Comparison of ENCODE assay signal across 8 cellular contexts in genomic region chr1:224502459-224503160, GRCh38.
DNase-seq lines count a peak whose midpoint lies in the region; ATAC-seq and TF ChIP-seq lines count a peak whose summit lies in the region.

No MANE protein-coding gene starts in this region.

- no peak for DNase-seq in BE2C
- DNase-seq in activated T-helper 1 cell treated with anti-CD3 and anti-CD28 coated beads, Interleukin-12 subunit alpha, Interleukin-12 subunit beta, Interleukin-2, Interleukin-4 antibody, amounts not matched to agents 30 ng/mL and 10 ng/mL and 1 ng/mL, durations not matched to agents 14 hours and 24 hours and 36 hours (ENCODE audit: low spot score) = no peak
- DNase-seq in left kidney (ENCODE audit: low read depth, low spot score) = peak; percentile 40
- DNase-seq in vagina (ENCODE audit: extremely low spot score in 2 of 2) = peak in 1 of 2 donors; percentile 87

- H3K27me3 ChIP-seq in BE2C (no peaks in the 10 kb centered on the region), vagina (no peaks in the 10 kb centered on the region)

- ATAC-seq in GM19351 (IDR thresholded peaks at IDR 0.05; ENCODE audit: unreplicated experiment) (no peak), GM19397 (IDR thresholded peaks at IDR 0.05; ENCODE audit: unreplicated experiment) (no peak), HG02571 (IDR thresholded peaks at IDR 0.05; ENCODE audit: unreplicated experiment) (no peak)

- no peak for TF ChIP-seq POLR2A in vagina (IDR thresholded peaks at IDR 0.05)

- H3K4me3 ChIP-seq in BE2C (ENCODE audit: low read depth, low read length) = peak overlapping the region; percentile 14; the same call in 1 of the 2 replicates
- no peak overlapping the region for H3K4me3 ChIP-seq in vagina

- intact Hi-C loops in activated T-helper 1 cell treated with anti-CD3 and anti-CD28 coated beads, Interleukin-12 subunit alpha, Interleukin-12 subunit beta, Interleukin-2, Interleukin-4 antibody, amounts not matched to agents 30 ng/mL and 10 ng/mL and 1 ng/mL, durations not matched to agents 14 hours and 24 hours and 36 hours (cut with micrococcal nuclease) = loop anchor here (5.0 kb wide), 1 partner anchor 1375 kb away; no protein-coding TSS in a partner anchor
- intact Hi-C loops in vagina (cut with DNase I) = no loop called here

- no peaks in the 10 kb centered on the region for H3K36me3 ChIP-seq in BE2C
- no peaks in the 10 kb centered on the region for H3K36me3 ChIP-seq in KOPT-K1 (ENCODE audit: insufficient read depth, low read length)
- H3K36me3 ChIP-seq in vagina = no peaks in the 10 kb centered on the region

- no peak overlapping the region for H3K4me3 Mint-ChIP-seq in activated T-helper 1 cell treated with anti-CD3 and anti-CD28 coated beads, Interleukin-12 subunit alpha, Interleukin-12 subunit beta, Interleukin-2, Interleukin-4 antibody, amounts not matched to agents 30 ng/mL and 10 ng/mL and 1 ng/mL, durations not matched to agents 14 hours and 24 hours and 36 hours

- H3K9me3 ChIP-seq in BE2C (no peaks in the 10 kb centered on the region), KOPT-K1 (ENCODE audit: insufficient read depth, low read length, poor library complexity, severe bottlenecking) (no peaks in the 10 kb centered on the region), vagina (no peaks in the 10 kb centered on the region)

- H3K27ac Mint-ChIP-seq in activated T-helper 1 cell treated with anti-CD3 and anti-CD28 coated beads, Interleukin-12 subunit alpha, Interleukin-12 subunit beta, Interleukin-2, Interleukin-4 antibody, amounts not matched to agents 30 ng/mL and 10 ng/mL and 1 ng/mL, durations not matched to agents 14 hours and 24 hours and 36 hours = peak overlapping the region; percentile 2

- H3K4me1 ChIP-seq in BE2C = peaks cover 12% of the 10 kb centered on the region
- peaks cover 87% of the 10 kb centered on the region for H3K4me1 ChIP-seq in vagina

- H3K9me3 Mint-ChIP-seq in activated T-helper 1 cell treated with anti-CD3 and anti-CD28 coated beads, Interleukin-12 subunit alpha, Interleukin-12 subunit beta, Interleukin-2, Interleukin-4 antibody, amounts not matched to agents 30 ng/mL and 10 ng/mL and 1 ng/mL, durations not matched to agents 14 hours and 24 hours and 36 hours = peaks cover 4% of the 10 kb centered on the region

- peak overlapping the region; percentile 62 for H3K27ac ChIP-seq in KOPT-K1 (ENCODE audit: low read depth, low read length, poor library complexity, severe bottlenecking)
- H3K27ac ChIP-seq in vagina = peak overlapping the region; percentile 82

- peaks cover 55% of the 10 kb centered on the region for H3K4me1 Mint-ChIP-seq in activated T-helper 1 cell treated with anti-CD3 and anti-CD28 coated beads, Interleukin-12 subunit alpha, Interleukin-12 subunit beta, Interleukin-2, Interleukin-4 antibody, amounts not matched to agents 30 ng/mL and 10 ng/mL and 1 ng/mL, durations not matched to agents 14 hours and 24 hours and 36 hours (ENCODE audit: low read depth)

- peaks cover 1% of the 10 kb centered on the region for H3K27me3 Mint-ChIP-seq in activated T-helper 1 cell treated with anti-CD3 and anti-CD28 coated beads, Interleukin-12 subunit alpha, Interleukin-12 subunit beta, Interleukin-2, Interleukin-4 antibody, amounts not matched to agents 30 ng/mL and 10 ng/mL and 1 ng/mL, durations not matched to agents 14 hours and 24 hours and 36 hours (ENCODE audit: insufficient read depth)

- H3K36me3 Mint-ChIP-seq in activated T-helper 1 cell treated with anti-CD3 and anti-CD28 coated beads, Interleukin-12 subunit alpha, Interleukin-12 subunit beta, Interleukin-2, Interleukin-4 antibody, amounts not matched to agents 30 ng/mL and 10 ng/mL and 1 ng/mL, durations not matched to agents 14 hours and 24 hours and 36 hours (ENCODE audit: low read depth) = peaks cover 2% of the 10 kb centered on the region

- TF ChIP-seq CTCF in BE2C (IDR thresholded peaks at IDR 0.05; ENCODE audit: low read depth, low read length) (no peak), vagina (IDR thresholded peaks at IDR 0.05) (no peak)
